In genomic region chr5:35803221-35803651, GRCh38 we compare ENCODE assay signal across 8 cellular contexts. TPM values are rescaled to one million over a fixed set of nuclear protein-coding genes. Genes with fewer than 3 reads are reported as not detected.
DNase-seq lines count a peak whose midpoint lies in the region; ATAC-seq, FAIRE-seq and TF ChIP-seq lines count a peak whose summit lies in the region.

No MANE protein-coding gene starts in this region.

- peak overlapping the region; percentile 6 for H3K4me3 Mint-ChIP-seq in CD8-positive, alpha-beta T cell

- WGBS in right cardiac atrium = 19% methylated on average over 3 of the region's 3 CpGs

- H3K27ac ChIP-seq in CD8-positive, alpha-beta T cell (ENCODE audit: low read depth, low read length) = no peak overlapping the region
- H3K27ac ChIP-seq in right cardiac atrium (ENCODE audit: low read length) = no peak overlapping the region

- no peak for TF ChIP-seq CTCF in CD8-positive, alpha-beta T cell (IDR thresholded peaks at IDR 0.05)

- no peak for FAIRE-seq in GM12892 (lab: Jason Lieb, UNC)

- no peak for TF ChIP-seq POLR2A in GM12892 (IDR thresholded peaks at IDR 0.05; ENCODE audit: low read depth, low read length)

- CTCF ChIA-PET in CD8-positive, alpha-beta T cell (lab: Charles Lee) = interaction anchor here (1.1 to 2.3 kb wide), 7 partner anchors 9 to 123 kb away, joined by 4 to 9 read pairs (median 5); no protein-coding TSS in a partner anchor
- CTCF ChIA-PET in HEK293T (lab: Yijun Ruan, JAX) = interaction anchor here (2.1 kb wide), 1 partner anchor 26 kb away, joined by 6 read pairs; no protein-coding TSS in a partner anchor

- H3K27me3 ChIP-seq in CD8-positive, alpha-beta T cell (ENCODE audit: insufficient read depth, low read length) = no peaks in the 10 kb centered on the region
- no peaks in the 10 kb centered on the region for H3K27me3 ChIP-seq in right cardiac atrium (ENCODE audit: control insufficient read depth, insufficient read depth)

- no peaks in the 10 kb centered on the region for H3K27me3 Mint-ChIP-seq in CD8-positive, alpha-beta T cell (ENCODE audit: low read depth)

- H3K36me3 ChIP-seq in CD8-positive, alpha-beta T cell (ENCODE audit: insufficient read depth, low read length) = no peaks in the 10 kb centered on the region

- H3K27ac Mint-ChIP-seq in CD8-positive, alpha-beta T cell = peak overlapping the region; percentile 75
- H3K27ac Mint-ChIP-seq in activated naive CD4-positive, alpha-beta T cell treated with anti-CD3 and anti-CD28 coated beads, Interleukin-2, amount 50 U/mL, for 72 hours = peak overlapping the region; percentile 70 to 92

- intact Hi-C loops in CD8-positive, alpha-beta T cell (cut with DNase I, micrococcal nuclease) = no loop called here
- intact Hi-C loops in right cardiac atrium (cut with DNase I) = no loop called here

- H3K36me3 Mint-ChIP-seq in CD8-positive, alpha-beta T cell = no peaks in the 10 kb centered on the region
- peaks cover 5 to 59% of the 10 kb centered on the region in 2 donors for H3K36me3 Mint-ChIP-seq in activated naive CD4-positive, alpha-beta T cell treated with anti-CD3 and anti-CD28 coated beads, Interleukin-2, amount 50 U/mL, for 72 hours

- peak; percentile 48 for ATAC-seq in CD8-positive, alpha-beta T cell
- peak; percentile 32 to 70 for ATAC-seq in activated naive CD4-positive, alpha-beta T cell treated with anti-CD3 and anti-CD28 coated beads, Interleukin-2, amount 50 U/mL, for 72 hours
- ATAC-seq in right cardiac atrium (peak; percentile 64 to 71), GM21619 (IDR thresholded peaks at IDR 0.05; ENCODE audit: unreplicated experiment) (no peak)

- no peak overlapping the region for H3K4me3 ChIP-seq in CD8-positive, alpha-beta T cell (ENCODE audit: low read depth, low read length)
- no peak overlapping the region for H3K4me3 ChIP-seq in right cardiac atrium (ENCODE audit: low read length)

- DNase-seq in CD8-positive, alpha-beta T cell = no peak
- DNase-seq in NCI-H1092 (lab: John Stamatoyannopoulos, UW) = peak; percentile 84
- no peak for DNase-seq in activated naive CD4-positive, alpha-beta T cell treated with anti-CD3 and anti-CD28 coated beads, Interleukin-2, amount 50 U/mL, for 72 hours (ENCODE audit: low spot score in 2 of 2)
- peak in 1 of 3 donors; percentile 67 for DNase-seq in right cardiac atrium
- DNase-seq in stromal cell of bone marrow (ENCODE audit: low read depth) = peak; percentile 28
- no peak for DNase-seq in HEK293T (ENCODE audit: extremely low spot score)
- no peak for DNase-seq in GM12892 (ENCODE audit: insufficient read length)

- peaks cover 64% of the 10 kb centered on the region for H3K4me1 Mint-ChIP-seq in CD8-positive, alpha-beta T cell (ENCODE audit: low read depth)

- H3K9me3 ChIP-seq in CD8-positive, alpha-beta T cell (ENCODE audit: low read length) = no peaks in the 10 kb centered on the region
- H3K9me3 ChIP-seq in right cardiac atrium (ENCODE audit: control insufficient read depth, low read length) = no peaks in the 10 kb centered on the region

- peaks cover 37% of the 10 kb centered on the region for H3K4me1 ChIP-seq in CD8-positive, alpha-beta T cell (ENCODE audit: insufficient read depth, low read length)
- H3K4me1 ChIP-seq in right cardiac atrium (ENCODE audit: control insufficient read depth, insufficient read depth, low read length) = peaks cover 5% of the 10 kb centered on the region

- POLR2A ChIA-PET in CD8-positive, alpha-beta T cell (lab: Charles Lee) = interaction anchor here (0.8 to 3.2 kb wide), 13 partner anchors 9 to 73 kb away, joined by 3 to 15 read pairs (median 5); partner anchors contain the start of gene IL7R
- POLR2A ChIA-PET in HEK293T (lab: Yijun Ruan, JAX) = no interaction called here

- H3K9me3 Mint-ChIP-seq in CD8-positive, alpha-beta T cell = no peaks in the 10 kb centered on the region
- no peaks in the 10 kb centered on the region for H3K9me3 Mint-ChIP-seq in activated naive CD4-positive, alpha-beta T cell treated with anti-CD3 and anti-CD28 coated beads, Interleukin-2, amount 50 U/mL, for 72 hours

TF ChIP-seq in HEK293T, 16 proteins besides CTCF, POLR2A, EP300 and RAD21:
- TF ChIP-seq SP1 (IDR thresholded peaks at IDR 0.05) = no peak
- no peak for TF ChIP-seq TARDBP (IDR thresholded peaks at IDR 0.05)
- TF ChIP-seq ZNF384 (IDR thresholded peaks at IDR 0.05) = no peak
- no peak for TF ChIP-seq FOXM1 (IDR thresholded peaks at IDR 0.05; ENCODE audit: borderline replicate concordance)
- no peak for TF ChIP-seq FOXA1 (IDR thresholded peaks at IDR 0.05)
- no peak for TF ChIP-seq ARNT (IDR thresholded peaks at IDR 0.05)
- no peak for TF ChIP-seq SUZ12 (IDR thresholded peaks at IDR 0.05)
- no peak for TF ChIP-seq FOXK2 (IDR thresholded peaks at IDR 0.05)
- TF ChIP-seq LEF1 (IDR thresholded peaks at IDR 0.05; ENCODE audit: borderline replicate concordance) = no peak

RNA-seq across cellular contexts. Expression of gene IL7R, which starts 53.5 kb away (rescaled TPM):
- total RNA-seq in CD8-positive, alpha-beta T cell = 100 to 1,000 TPM; 287 to 310 TPM
- 100 to 1,000 TPM; 309 to 314 TPM for total RNA-seq in activated naive CD4-positive, alpha-beta T cell treated with anti-CD3 and anti-CD28 coated beads, Interleukin-2, amount 50 U/mL, for 72 hours
- total RNA-seq in right cardiac atrium = 1 to 10 TPM in 3 of 4 donors, under 1 TPM in 1; 0.34 to 3.6 (median 1.8) TPM
- polyA plus RNA-seq in right cardiac atrium = 0.68 TPM
- 2.3 TPM for polyA plus RNA-seq in GM12892 (2012; ENCODE audit: missing spikeins)

Comparison
In these comparisons a context has a peak if more than half of its experiments do, and no peak if none do; other contexts are left out.
1. DNase-seq: peak in NCI-H1092 (single experiment) and stromal cell of bone marrow (single experiment); none in CD8-positive, alpha-beta T cell (0 of 7), activated naive CD4-positive, alpha-beta T cell treated with anti-CD3 and anti-CD28 coated beads, Interleukin-2, amount 50 U/mL, for 72 hours (0 of 2), HEK293T (single experiment) and GM12892 (single experiment).
2. RNA of gene IL7R, which starts 53.5 kb away (total RNA-seq): 309 to 314 TPM in activated naive CD4-positive, alpha-beta T cell treated with anti-CD3 and anti-CD28 coated beads, Interleukin-2, amount 50 U/mL, for 72 hours and 287 to 310 TPM in CD8-positive, alpha-beta T cell; 0.34 to 3.6 TPM in right cardiac atrium; every median in the first group is over 10 times any median in the second.